ENCODE assay signal across 14 cellular contexts in genomic region chr4:41525129-41525528, GRCh38. TPM values are rescaled to one million over a fixed set of nuclear protein-coding genes. Genes with fewer than 3 reads are reported as not detected.
DNase-seq lines count a peak whose midpoint lies in the region; ATAC-seq and TF ChIP-seq lines count a peak whose summit lies in the region.
"Had no signal": no experiment of that assay in that cellular context is flagged by ENCODE, and none has a peak within 500 bp of the region (broad histone marks: within the 10 kb centered on the region; RNA-seq: fewer than 3 reads in every experiment).

No MANE protein-coding gene starts in this region.

- peak; percentile 69 for DNase-seq in MCF 10A (ENCODE audit: unreplicated experiment)
- no peak for DNase-seq in breast epithelium (ENCODE audit: low spot score in 2 of 2)
- DNase-seq in astrocyte of the spinal cord (ENCODE audit: low read depth, low spot score), result peak; percentile 84
- peak; percentile 84 for DNase-seq in iPS DF 19.7 (ENCODE audit: low read depth, low spot score)
- no peak for DNase-seq in smooth muscle cell (lab: John Stamatoyannopoulos, UW; ENCODE audit: unreplicated experiment)
- no peak for DNase-seq in GM19240 (ENCODE audit: insufficient read length, low spot score)
- no peak for DNase-seq in suprapubic skin (ENCODE audit: low spot score in 2 of 2)
- DNase-seq: activated T-cell treated with anti-CD3 and anti-CD28 coated beads for 4 hours, Karpas-422, NCI-H526 had no signal

- no peaks in the 10 kb centered on the region for H4K20me1 ChIP-seq in smooth muscle cell (ENCODE audit: low read depth)

- peak overlapping the region; percentile 53 for H3K4me2 ChIP-seq in smooth muscle cell

- H3K36me3 ChIP-seq in breast epithelium (no peaks in the 10 kb centered on the region), smooth muscle cell (ENCODE audit: low read depth) (no peaks in the 10 kb centered on the region), suprapubic skin (no peaks in the 10 kb centered on the region)

- H3K4me3 ChIP-seq in breast epithelium (no peak overlapping the region), astrocyte of the spinal cord (ENCODE audit: low read depth, low read length) (no peak overlapping the region), smooth muscle cell (no peak overlapping the region), suprapubic skin (no peak overlapping the region)
- H3K4me3 ChIP-seq: lung had no signal

- no peaks in the 10 kb centered on the region for H3F3A ChIP-seq in smooth muscle cell (ENCODE audit: low read depth)

- no peak for ATAC-seq in GM19463 (IDR thresholded peaks at IDR 0.05; ENCODE audit: unreplicated experiment)
- ATAC-seq: stimulated activated memory B cell treated with anti-CD40 and anti-IgM and Interleukin-4, amounts not matched to agents 10 μg/mL and 1 μg/mL and 100 μg/mL, for 72 hours had no signal

- no peak overlapping the region for H3K27ac Mint-ChIP-seq in MCF 10A (ENCODE audit: low read depth, unreplicated experiment)
- H3K27ac Mint-ChIP-seq: dendritic cell treated with granulocyte-macrophage colony-stimulating factor and Interleukin-4, amounts not matched to agents 40 ng/mL and 50 ng/mL, for 4 days; stimulated activated memory B cell treated with anti-CD40 and anti-IgM and Interleukin-4, amounts not matched to agents 10 μg/mL and 1 μg/mL and 100 μg/mL, for 72 hours had no signal

- H3K27me3 ChIP-seq in breast epithelium (no peaks in the 10 kb centered on the region), smooth muscle cell (ENCODE audit: low read depth) (no peaks in the 10 kb centered on the region), suprapubic skin (no peaks in the 10 kb centered on the region)

- H3K79me2 ChIP-seq in smooth muscle cell (ENCODE audit: low read depth), result no peaks in the 10 kb centered on the region

- no peak overlapping the region for H2AFZ ChIP-seq in smooth muscle cell (ENCODE audit: low read depth)

- CTCF ChIA-PET in MCF 10A (lab: Yijun Ruan, JAX), result no interaction called here

- no peaks in the 10 kb centered on the region for H3K9me3 ChIP-seq in breast epithelium
- H3K9me3 ChIP-seq in smooth muscle cell (replicated peaks; ENCODE audit: low read depth), result no peaks in the 10 kb centered on the region
- no peaks in the 10 kb centered on the region for H3K9me3 ChIP-seq in suprapubic skin

- 53% methylated on average over 11 of the region's 11 CpGs for WGBS in smooth muscle cell (ENCODE audit: low lambda C conversion rate)
- WGBS in suprapubic skin, result 69% methylated on average over 11 of the region's 11 CpGs

- intact Hi-C loops in MCF 10A (cut with micrococcal nuclease), result no loop called here
- intact Hi-C loops in breast epithelium (cut with DNase I; ENCODE audit: low total_unique reads), result no loop called here

- no peak overlapping the region for H3K4me3 Mint-ChIP-seq in MCF 10A (ENCODE audit: unreplicated experiment)
- H3K4me3 Mint-ChIP-seq: dendritic cell treated with granulocyte-macrophage colony-stimulating factor and Interleukin-4, amounts not matched to agents 40 ng/mL and 50 ng/mL, for 4 days; stimulated activated memory B cell treated with anti-CD40 and anti-IgM and Interleukin-4, amounts not matched to agents 10 μg/mL and 1 μg/mL and 100 μg/mL, for 72 hours had no signal

- BruUV-seq in MCF 10A (replicated peaks; lab: Mats Ljungman, UMichigan), result no TSS peak

- no peak for TF ChIP-seq EP300 in suprapubic skin (IDR thresholded peaks at IDR 0.05)

- TF ChIP-seq POLR2A in breast epithelium (IDR thresholded peaks at IDR 0.05), result no peak
- no peak for TF ChIP-seq POLR2A in suprapubic skin (IDR thresholded peaks at IDR 0.05)

- TF ChIP-seq CTCF in MCF 10A (IDR thresholded peaks at IDR 0.05; ENCODE audit: unreplicated experiment) (no peak), breast epithelium (IDR thresholded peaks at IDR 0.05) (no peak), astrocyte of the spinal cord (IDR thresholded peaks at IDR 0.05; ENCODE audit: low read depth, low read length) (no peak), smooth muscle cell (IDR thresholded peaks at IDR 0.05; ENCODE audit: borderline replicate concordance, insufficient read depth, poor library complexity, severe bottlenecking) (no peak), suprapubic skin (IDR thresholded peaks at IDR 0.05) (no peak)

- POLR2A ChIA-PET in MCF 10A (lab: Yijun Ruan, JAX), result interaction anchor here (0.9 kb wide), 1 partner anchor 156 kb away, joined by 3 read pairs; no protein-coding TSS in a partner anchor

- H3K4me1 ChIP-seq in breast epithelium (no peaks in the 10 kb centered on the region), smooth muscle cell (ENCODE audit: low read depth) (peaks cover 10% of the 10 kb centered on the region), suprapubic skin (no peaks in the 10 kb centered on the region)

- H3K27me3 Mint-ChIP-seq in MCF 10A (ENCODE audit: insufficient read depth, unreplicated experiment), result no peaks in the 10 kb centered on the region
- H3K27me3 Mint-ChIP-seq: dendritic cell treated with granulocyte-macrophage colony-stimulating factor and Interleukin-4, amounts not matched to agents 40 ng/mL and 50 ng/mL, for 4 days; stimulated activated memory B cell treated with anti-CD40 and anti-IgM and Interleukin-4, amounts not matched to agents 10 μg/mL and 1 μg/mL and 100 μg/mL, for 72 hours had no signal

- no peaks in the 10 kb centered on the region for H3K36me3 Mint-ChIP-seq in MCF 10A (ENCODE audit: insufficient read depth, unreplicated experiment)
- H3K36me3 Mint-ChIP-seq: stimulated activated memory B cell treated with anti-CD40 and anti-IgM and Interleukin-4, amounts not matched to agents 10 μg/mL and 1 μg/mL and 100 μg/mL, for 72 hours had no signal

- H3K4me1 Mint-ChIP-seq in MCF 10A (ENCODE audit: insufficient read depth, unreplicated experiment), result no peaks in the 10 kb centered on the region
- H3K4me1 Mint-ChIP-seq: stimulated activated memory B cell treated with anti-CD40 and anti-IgM and Interleukin-4, amounts not matched to agents 10 μg/mL and 1 μg/mL and 100 μg/mL, for 72 hours had no signal

- no peaks in the 10 kb centered on the region for H3K9me3 Mint-ChIP-seq in MCF 10A (ENCODE audit: unreplicated experiment)
- H3K9me3 Mint-ChIP-seq: stimulated activated memory B cell treated with anti-CD40 and anti-IgM and Interleukin-4, amounts not matched to agents 10 μg/mL and 1 μg/mL and 100 μg/mL, for 72 hours had no signal

- H3K27ac ChIP-seq in breast epithelium (no peak overlapping the region), smooth muscle cell (ENCODE audit: low read depth) (no peak overlapping the region), suprapubic skin (no peak overlapping the region)

- H3K9ac ChIP-seq in smooth muscle cell (ENCODE audit: low read depth), result no peak overlapping the region

- in situ Hi-C loops in astrocyte of the spinal cord (cut with HindIII; ENCODE audit: low sequenced_read_pairs), result no loop called here

RNA-seq across cellular contexts. Expression of gene LIMCH1, which starts 12.8 kb away (rescaled TPM):
- total RNA-seq in MCF 10A (2022), result 36.6 and 48.4 TPM in 2 replicates
- 10 to 100 TPM; 34.6 to 72.2 (median 71.8) TPM for total RNA-seq in breast epithelium
- total RNA-seq in smooth muscle cell, result 6.7 and 7.6 TPM in 2 replicates
- polyA plus RNA-seq in smooth muscle cell, result 2.6 and 7.3 TPM in 2 replicates
- total RNA-seq in suprapubic skin, result 10 to 100 TPM in 3 of 4 donors, 1 to 10 TPM in 1; 8.5 to 32.6 (median 27.0) TPM

Comparison
In these comparisons a context has a peak if more than half of its experiments do, and no peak if none do; other contexts are left out.
1. DNase-seq: peak in MCF 10A (single experiment), astrocyte of the spinal cord (single experiment) and iPS DF 19.7 (single experiment); none in breast epithelium (0 of 2), smooth muscle cell (single experiment), GM19240 (single experiment) and suprapubic skin (0 of 2).